In genomic region chr3:125381743-125382142, GRCh38 we compare ENCODE assay signal across 11 cellular contexts. TPM values are rescaled to one million over a fixed set of nuclear protein-coding genes. Genes with fewer than 3 reads are reported as not detected.
DNase-seq lines count a peak whose midpoint lies in the region; ATAC-seq, FAIRE-seq and TF ChIP-seq lines count a peak whose summit lies in the region.
"Had no signal": no experiment of that assay in that cellular context is flagged by ENCODE, and none has a peak within 500 bp of the region (broad histone marks: within the 10 kb centered on the region; RNA-seq: fewer than 3 reads in every experiment).

No MANE protein-coding gene starts in this region.

- TF ChIP-seq CTCF in HepG2 (CRISPR knock-in tag; IDR thresholded peaks at IDR 0.05) (no peak), esophagus squamous epithelium (IDR thresholded peaks at IDR 0.05) (no peak)

- in situ Hi-C loops in HepG2 (cut with HindIII; ENCODE audit: extremely low pct_ligation_motif_present, low pct_unique_long_range_greater_than_20kb) = no loop called here

- FAIRE-seq in GM12891 (lab: Jason Lieb, UNC) = peak; percentile 85
- FAIRE-seq in HepG2 (lab: Jason Lieb, UNC) = no peak
- FAIRE-seq: kidney had no signal

- H3K4me1 ChIP-seq in HepG2 (ENCODE audit: insufficient read depth, low read length) = peaks cover 76% of the 10 kb centered on the region
- H3K4me1 ChIP-seq in esophagus squamous epithelium = peaks cover 0 to under 1% (median 0%) of the 10 kb centered on the region in 3 donors

- 10% methylated on average over 5 of the region's 5 CpGs for WGBS in HepG2 (ENCODE audit: low lambda C conversion rate)
- WGBS in esophagus squamous epithelium, 2 donors = 54 to 55% methylated on average over 5 of the region's 5 CpGs

- ATAC-seq in HG03354 (IDR thresholded peaks at IDR 0.05; ENCODE audit: poor library complexity, severe bottlenecking, unreplicated experiment) (peak; percentile 60), HepG2 (peak; percentile 28), Right ventricle myocardium inferior (no peak), HG02798 (IDR thresholded peaks at IDR 0.05; ENCODE audit: poor library complexity, unreplicated experiment) (no peak)
- ATAC-seq: sciatic nerve had no signal

- intact Hi-C loops in HepG2 (cut with micrococcal nuclease; ENCODE audit: unreplicated experiment) (no loop called here), esophagus squamous epithelium (cut with DNase I) (no loop called here), Right ventricle myocardium inferior (cut with DNase I) (no loop called here)

- H3K36me3 ChIP-seq in HepG2 (replicated peaks in 1 of 2; ENCODE audit: control insufficient read depth in 1 of 2, insufficient read depth in 2 of 2, low read length in 2 of 2) = no peaks in the 10 kb centered on the region
- no peaks in the 10 kb centered on the region for H3K36me3 ChIP-seq in esophagus squamous epithelium

- no peak overlapping the region for H2AFZ ChIP-seq in HepG2 (ENCODE audit: low read length)

- BruUV-seq in HepG2 (replicated peaks; lab: Mats Ljungman, UMichigan) = no TSS peak

- H3K27me3 ChIP-seq in HepG2 (ENCODE audit: control insufficient read depth in 1 of 2, insufficient read depth in 2 of 2, low read length in 2 of 2) (no peaks in the 10 kb centered on the region), esophagus squamous epithelium (peaks cover 0 to 6% (median 0%) of the 10 kb centered on the region in 4 donors)

- DNase-seq in GM12891 (ENCODE audit: insufficient read length, low spot score) = no peak
- peak; percentile 32 to 38 for DNase-seq in activated T-cell treated with anti-CD3 and anti-CD28 coated beads, Interleukin-2, amount 50 U/mL, for 48 hours
- no peak for DNase-seq in HepG2 (ENCODE audit: low spot score)
- DNase-seq in esophagus squamous epithelium (lab: John Stamatoyannopoulos, UW) = no peak
- no peak for DNase-seq in Right ventricle myocardium inferior (ENCODE audit: missing footprints)
- DNase-seq in HPDE6-E6E7 (ENCODE audit: extremely low spot score) = no peak
- DNase-seq: kidney, NCI-H1417 had no signal

- CTCF ChIA-PET in HepG2 (lab: Yijun Ruan, JAX; ENCODE audit: low intra/inter-chr PET ratio, low total read pairs) = no interaction called here

- no peak for TF ChIP-seq POLR2A in GM12891 (IDR thresholded peaks at IDR 0.05; ENCODE audit: low read depth, low read length)
- no peak for TF ChIP-seq POLR2A in HepG2 (IDR thresholded peaks at IDR 0.05; ENCODE audit: insufficient read depth in 1 of 2, low read depth in 2 of 2, low read length in 2 of 2)
- TF ChIP-seq POLR2A in esophagus squamous epithelium (IDR thresholded peaks at IDR 0.05) = no peak

- TF ChIP-seq EP300 in HepG2 (IDR thresholded peaks at IDR 0.05; ENCODE audit: low read depth in 2 of 2, low read length in 2 of 2) (no peak), HepG2 (CRISPR knock-in tag; IDR thresholded peaks at IDR 0.05; ENCODE audit: borderline replicate concordance) (no peak)

- H3K27ac ChIP-seq in HepG2 (ENCODE audit: extremely low read length, insufficient read depth, low read length) (no peak overlapping the region), esophagus squamous epithelium (no peak overlapping the region)

- H3K79me2 ChIP-seq in HepG2 (ENCODE audit: insufficient read depth, low read length) = no peaks in the 10 kb centered on the region

- H3K9me3 ChIP-seq in HepG2 (ENCODE audit: low read length) (no peaks in the 10 kb centered on the region), esophagus squamous epithelium (no peaks in the 10 kb centered on the region)

- no peaks in the 10 kb centered on the region for H4K20me1 ChIP-seq in HepG2 (ENCODE audit: insufficient read depth, low read length)

- H3K9ac ChIP-seq in HepG2 (ENCODE audit: insufficient read depth, low read depth, low read length) = no peak overlapping the region

- peak overlapping the region; percentile 54 for H3K4me2 ChIP-seq in HepG2 (ENCODE audit: low read depth, low read length)

- TF ChIP-seq RAD21 in HepG2 (CRISPR knock-in tag; IDR thresholded peaks at IDR 0.05) = no peak

- H3K4me3 ChIP-seq in HepG2 (replicated peaks in 1 of 3; ENCODE audit: insufficient read depth in 1 of 3, low read depth in 2 of 3, low read length in 3 of 3) = peak overlapping the region in 1 of 3 experiments; percentile 30; a peak in 1 of 6 replicates
- no peak overlapping the region for H3K4me3 ChIP-seq in esophagus squamous epithelium

- POLR2A ChIA-PET in HepG2 (lab: Yijun Ruan, JAX) = no interaction called here

TF ChIP-seq in GM12891, 5 proteins besides CTCF, POLR2A, EP300 and RAD21:
- TF ChIP-seq POU2F2 (IDR thresholded peaks at IDR 0.05; ENCODE audit: low read depth, low read length) (0 out of 2 replicates have a peak, but pooled peaks have one; percentile 31), PAX5 (IDR thresholded peaks at IDR 0.05; ENCODE audit: insufficient read depth, low read length, severe bottlenecking) (no peak), SPI1 (IDR thresholded peaks at IDR 0.05; ENCODE audit: low read depth, low read length) (peak; percentile 43), TAF1 (IDR thresholded peaks at IDR 0.05; ENCODE audit: low read depth, low read length) (no peak), POLR2AphosphoS5 (IDR thresholded peaks at IDR 0.05; ENCODE audit: low read depth, low read length) (no peak)

TF ChIP-seq in HepG2, 621 proteins besides CTCF, POLR2A, EP300 and RAD21:
- TF ChIP-seq PRDM15 (CRISPR knock-in tag; IDR thresholded peaks at IDR 0.05) = no peak
- TF ChIP-seq MEIS2 (CRISPR knock-in tag; IDR thresholded peaks at IDR 0.05) = no peak
- no peak for TF ChIP-seq ZNF782 (CRISPR knock-in tag; IDR thresholded peaks at IDR 0.05; ENCODE audit: borderline replicate concordance)
- no peak for TF ChIP-seq NCOA2 (CRISPR knock-in tag; IDR thresholded peaks at IDR 0.05)
- no peak for TF ChIP-seq ZNF562 (CRISPR knock-in tag; IDR thresholded peaks at IDR 0.05; ENCODE audit: borderline replicate concordance)
- no peak for TF ChIP-seq JUND (CRISPR knock-in tag; IDR thresholded peaks at IDR 0.05)
- no peak for TF ChIP-seq ZFP90 (CRISPR knock-in tag; IDR thresholded peaks at IDR 0.05; ENCODE audit: borderline replicate concordance)
- no peak for TF ChIP-seq JUN (CRISPR knock-in tag; IDR thresholded peaks at IDR 0.05)
- TF ChIP-seq NR1H2 (CRISPR knock-in tag; IDR thresholded peaks at IDR 0.05; ENCODE audit: borderline replicate concordance, low read depth) = no peak
- no peak for TF ChIP-seq ZNF121 (CRISPR knock-in tag; IDR thresholded peaks at IDR 0.05)

RNA-seq across cellular contexts. Expression of gene ZNF148, which starts 6.6 kb away (rescaled TPM):
- 12.2 TPM for polyA plus RNA-seq in GM12891 (2012; ENCODE audit: low read depth, missing spikeins)
- total RNA-seq in HepG2 (2016; rRNA removed; fragmentation: Illumina TruSeq; extraction: Trizol) (33.9 and 36.1 TPM in 2 replicates), esophagus squamous epithelium (10 to 100 TPM; 10.7 to 25.9 (median 16.9) TPM), Right ventricle myocardium inferior (43.7 TPM)
- 162 and 189 TPM in 2 replicates for total RNA-seq in HepG2 (2016; cell fraction: cytosol; rRNA removed; fragmentation: Illumina TruSeq; extraction: Trizol; ENCODE audit: low read depth)
- 30.8 and 31.4 TPM in 2 replicates for total RNA-seq in HepG2 (2016; cell fraction: insoluble cytoplasmic fraction; rRNA removed; fragmentation: Illumina TruSeq; extraction: Trizol)
- 58.8 and 62.0 TPM in 2 replicates for total RNA-seq in HepG2 (2016; cell fraction: membrane; rRNA removed; fragmentation: Illumina TruSeq; extraction: Trizol)
- 23.0 and 30.4 TPM in 2 replicates for total RNA-seq in HepG2 (2016; cell fraction: nucleus; rRNA removed; fragmentation: Illumina TruSeq; extraction: Trizol)
- polyA plus RNA-seq in HepG2 (2011; rRNA removed) = 8.2 and 10.6 TPM in 2 replicates
- 4.0 and 6.0 TPM in 2 replicates for polyA plus RNA-seq in HepG2 (2011; cell fraction: cytosol; rRNA removed)
- polyA plus RNA-seq in HepG2 (2011; cell fraction: nucleus; rRNA removed) = 5.9 TPM in 2 replicates
- polyA plus RNA-seq in HepG2 (2012) = 7.7 and 10.0 TPM in 2 replicates
- 0.40 and 0.43 TPM in 2 replicates for polyA plus RNA-seq in HepG2 (2016; cell fraction: cytosol; fragmentation: Illumina TruSeq; extraction: Trizol; ENCODE audit: low read depth)
- polyA plus RNA-seq in HepG2 (2016; cell fraction: insoluble cytoplasmic fraction; fragmentation: Illumina TruSeq; extraction: Trizol; ENCODE audit: low read depth) = 11.5 and 14.1 TPM in 2 replicates
- 1.4 and 1.5 TPM in 2 replicates for polyA plus RNA-seq in HepG2 (2016; cell fraction: membrane; fragmentation: Illumina TruSeq; extraction: Trizol; ENCODE audit: low read depth)
- 10.4 and 11.0 TPM in 2 replicates for polyA plus RNA-seq in HepG2 (2016; cell fraction: nucleus; fragmentation: Illumina TruSeq; extraction: Trizol; ENCODE audit: insufficient read depth, low read depth)
- 14.6 and 32.0 TPM in 2 replicates for polyA minus RNA-seq in HepG2 (2011; rRNA and poly(A)+ RNA removed; ENCODE audit: low replicate concordance)
- 25.8 and 28.3 TPM in 2 replicates for polyA minus RNA-seq in HepG2 (2011; cell fraction: cytosol; rRNA and poly(A)+ RNA removed)
- polyA minus RNA-seq in HepG2 (2011; cell fraction: nucleus; rRNA and poly(A)+ RNA removed) = 52.4 and 54.6 TPM in 2 replicates

Comparison
In these comparisons a context has a peak if more than half of its experiments do, and no peak if none do; other contexts are left out.
1. DNase-seq: peak in activated T-cell treated with anti-CD3 and anti-CD28 coated beads, Interleukin-2, amount 50 U/mL, for 48 hours (2 of 2); none in GM12891 (single experiment), HepG2 (single experiment), esophagus squamous epithelium (single experiment), Right ventricle myocardium inferior (single experiment) and HPDE6-E6E7 (single experiment).
2. ATAC-seq: peak in HG03354 (single experiment) and HepG2 (single experiment); none in Right ventricle myocardium inferior (single experiment) and HG02798 (single experiment).